ENCODE assay signal across 22 cellular contexts in genomic region chr11:4202749-4203148, GRCh38.
"Had no signal": no experiment of that assay in that cellular context is flagged by ENCODE, and none has a peak within 500 bp of the region (broad histone marks: within the 10 kb centered on the region; RNA-seq: fewer than 3 reads in every experiment).

No MANE protein-coding gene starts in this region.

- H3K4me3 ChIP-seq: esophagus muscularis mucosa, gastrocnemius medialis, lower lobe of right lung, right lobe of liver, tibial artery, upper lobe of left lung, vagina had no signal

- H3K27ac ChIP-seq: epithelial cell of prostate, esophagus muscularis mucosa, gastrocnemius medialis, lower lobe of right lung, neutrophil, right lobe of liver, tibial artery, upper lobe of left lung, vagina had no signal

- H3K9me3 ChIP-seq: esophagus muscularis mucosa, gastrocnemius medialis, lower lobe of right lung, neutrophil, right lobe of liver, tibial artery, upper lobe of left lung, vagina had no signal

- H3K27me3 ChIP-seq: gastrocnemius medialis, right lobe of liver, upper lobe of left lung, vagina had no signal

- DNase-seq: cerebellar nuclear complex; effector memory CD8-positive, alpha-beta T cell; gastrocnemius medialis; immature natural killer cell; kidney; lower lobe of right lung; mesenchymal stem cell; naive B cell; right lobe of liver; stimulated activated CD4-positive, alpha-beta T cell treated with anti-CD3 and anti-CD28 coated beads, Interleukin-4, amount 100 ng/mL, for 1 hour; stimulated activated CD8-positive, alpha-beta memory T cell treated with anti-CD3 and anti-CD28 coated beads, Interleukin-4, amount 100 ng/mL, for 48 hours; stimulated activated naive CD8-positive, alpha-beta T cell treated with anti-CD3 and anti-CD28 coated beads, Interleukin-15, Interleukin-2, amounts not matched to agents 100 U/mL and 50 U/mL, for 24 hours; tibial artery; upper lobe of left lung had no signal

- FAIRE-seq: colon, kidney had no signal

- H3K36me3 ChIP-seq: esophagus muscularis mucosa, gastrocnemius medialis, lower lobe of right lung, neutrophil, right lobe of liver, tibial artery, upper lobe of left lung, vagina had no signal

- H3K4me1 Mint-ChIP-seq: immature natural killer cell; naive B cell; stimulated activated effector memory CD8-positive, alpha-beta T cell treated with anti-CD3 and anti-CD28 coated beads, Interleukin-12 subunit alpha, Interleukin-12 subunit beta, amount 100 ng/mL, for 72 hours had no signal

- ATAC-seq: effector memory CD8-positive, alpha-beta T cell; gastrocnemius medialis; lower lobe of right lung; stimulated activated effector memory CD8-positive, alpha-beta T cell treated with anti-CD3 and anti-CD28 coated beads, Interleukin-12 subunit alpha, Interleukin-12 subunit beta, amount 100 ng/mL, for 72 hours; stimulated activated naive CD8-positive, alpha-beta T cell treated with anti-CD3 and anti-CD28 coated beads, Interleukin-15, Interleukin-2, amounts not matched to agents 100 U/mL and 50 U/mL, for 24 hours had no signal

- H3K4me3 Mint-ChIP-seq: dendritic cell treated with granulocyte-macrophage colony-stimulating factor and Interleukin-4, amounts not matched to agents 40 ng/mL and 50 ng/mL, for 4 days; effector memory CD8-positive, alpha-beta T cell; immature natural killer cell; naive B cell; stimulated activated effector memory CD8-positive, alpha-beta T cell treated with anti-CD3 and anti-CD28 coated beads, Interleukin-12 subunit alpha, Interleukin-12 subunit beta, amount 100 ng/mL, for 72 hours had no signal

- H3K4me1 ChIP-seq: gastrocnemius medialis, lower lobe of right lung, right lobe of liver, tibial artery, upper lobe of left lung, vagina had no signal

- H3K27ac Mint-ChIP-seq: dendritic cell treated with granulocyte-macrophage colony-stimulating factor and Interleukin-4, amounts not matched to agents 40 ng/mL and 50 ng/mL, for 4 days; effector memory CD8-positive, alpha-beta T cell; immature natural killer cell; naive B cell; progenitor cell of endocrine pancreas; stimulated activated effector memory CD8-positive, alpha-beta T cell treated with anti-CD3 and anti-CD28 coated beads, Interleukin-12 subunit alpha, Interleukin-12 subunit beta, amount 100 ng/mL, for 72 hours had no signal

- H3K9me3 Mint-ChIP-seq: dendritic cell treated with granulocyte-macrophage colony-stimulating factor and Interleukin-4, amounts not matched to agents 40 ng/mL and 50 ng/mL, for 4 days; effector memory CD8-positive, alpha-beta T cell; immature natural killer cell; stimulated activated effector memory CD8-positive, alpha-beta T cell treated with anti-CD3 and anti-CD28 coated beads, Interleukin-12 subunit alpha, Interleukin-12 subunit beta, amount 100 ng/mL, for 72 hours had no signal
